In genomic region chr22:45263790-45264269, GRCh38 we compare ENCODE assay signal across 9 cellular contexts. TPM values are rescaled to one million over a fixed set of nuclear protein-coding genes. Genes with fewer than 3 reads are reported as not detected.
A peak's percentile ranks its signal among the peaks of the same experiment; 100 is the strongest.
DNase-seq lines count a peak whose midpoint lies in the region; ATAC-seq, FAIRE-seq and TF ChIP-seq lines count a peak whose summit lies in the region.
"Had no signal": no experiment of that assay in that cellular context is flagged by ENCODE, and none has a peak within 500 bp of the region (broad histone marks: within the 10 kb centered on the region; RNA-seq: fewer than 3 reads in every experiment).

No MANE protein-coding gene starts in this region.

- FAIRE-seq in A549 (lab: Jason Lieb, UNC), result no peak
- FAIRE-seq: endometrium had no signal

- no TSS peak for BruUV-seq in Panc1 (replicated peaks; lab: Mats Ljungman, UMichigan)

- H3K4me3 ChIP-seq in A549 (no peak overlapping the region), Panc1 (ENCODE audit: low read depth in 2 of 2, low read length in 2 of 2) (no peak overlapping the region), mucosa of descending colon (no peak overlapping the region), aorta (ENCODE audit: low read length in 2 of 2) (no peak overlapping the region)

- peak; percentile 60 for TF ChIP-seq CTCF in A549 (IDR thresholded peaks at IDR 0.05)
- peak; percentile 74 for TF ChIP-seq CTCF in Panc1 (IDR thresholded peaks at IDR 0.05)
- TF ChIP-seq CTCF in mucosa of descending colon (IDR thresholded peaks at IDR 0.05), result peak; percentile 24

- H3K27ac ChIP-seq in A549, result peak overlapping the region; percentile 60 to 87
- no peak overlapping the region for H3K27ac ChIP-seq in Panc1 (ENCODE audit: low read length)
- no peak overlapping the region for H3K27ac ChIP-seq in aorta (ENCODE audit: low read depth in 1 of 2, low read length in 2 of 2)

- intact Hi-C loops in Panc1 (cut with micrococcal nuclease; ENCODE audit: unreplicated experiment) (no loop called here), mucosa of descending colon (cut with DNase I, micrococcal nuclease) (no loop called here), aorta (cut with DNase I) (loop anchor here in 1 of 2 donors (5.0 kb wide), 1 partner anchor 97 kb away; no protein-coding TSS in a partner anchor)

- POLR2A ChIA-PET in A549 (lab: Yijun Ruan, JAX) (no interaction called here), Panc1 (lab: Charles Lee) (interaction anchor here (0.6 kb wide), 1 partner anchor 43 kb away, joined by 4 read pairs; no protein-coding TSS in a partner anchor)

- TF ChIP-seq RAD21 in A549 (conservative IDR thresholded peaks at IDR 0.05 in 1 of 2, IDR thresholded peaks at IDR 0.05 in 1 of 2), result peak; percentile 83 to 84

- H3K9me3 ChIP-seq in A549, result no peaks in the 10 kb centered on the region
- no peaks in the 10 kb centered on the region for H3K9me3 ChIP-seq in Panc1 (ENCODE audit: control insufficient read depth, insufficient read depth, low read depth, low read length)
- H3K9me3 ChIP-seq in mucosa of descending colon, result no peaks in the 10 kb centered on the region
- no peaks in the 10 kb centered on the region for H3K9me3 ChIP-seq in aorta (ENCODE audit: control insufficient read depth, low read length)

- TF ChIP-seq POLR2A in A549 (IDR thresholded peaks at IDR 0.05; ENCODE audit: low read length), result no peak

- H3K4me1 ChIP-seq in A549 (peaks cover 12% of the 10 kb centered on the region), Panc1 (ENCODE audit: control insufficient read depth, insufficient read depth, low read length) (peaks cover 2% of the 10 kb centered on the region; the same call in 1 of the 2 replicates), mucosa of descending colon (ENCODE audit: low read depth) (peaks cover 4% of the 10 kb centered on the region), aorta (ENCODE audit: control insufficient read depth in 1 of 2, insufficient read depth in 2 of 2, low read length in 2 of 2) (no peaks in the 10 kb centered on the region)

- CTCF ChIA-PET in A549 (lab: Yijun Ruan, JAX), result interaction anchor here (0.7 to 3.3 kb wide), 18 partner anchors 11 to 290 kb away, joined by 3 to 13 read pairs (median 4); no protein-coding TSS in a partner anchor
- CTCF ChIA-PET in Panc1 (lab: Charles Lee), result no interaction called here

- in situ Hi-C loops in Panc1 (cut with HindIII; ENCODE audit: low pct_unique_long_range_greater_than_20kb, low sequenced_read_pairs), result no loop called here

- TF ChIP-seq EP300 in A549 (IDR thresholded peaks at IDR 0.05), result no peak

- 0 out of 3 replicates have a peak overlapping the region, but pooled peaks have one; percentile 23 for H3K4me2 ChIP-seq in A549

- H3K36me3 ChIP-seq in Panc1 (ENCODE audit: control insufficient read depth, insufficient read depth, low read length) (no peaks in the 10 kb centered on the region), mucosa of descending colon (ENCODE audit: low read depth) (no peaks in the 10 kb centered on the region), aorta (ENCODE audit: control insufficient read depth in 1 of 2, insufficient read depth in 2 of 2, low read length in 1 of 2) (no peaks in the 10 kb centered on the region)

- 7% methylated on average over 9 of the region's 11 CpGs for WGBS in A549 (ENCODE audit: missing lambda C conversion rate)
- 17% methylated on average over 11 of the region's 11 CpGs for WGBS in aorta, 2 donors

- DNase-seq in A549 (ENCODE audit: low read depth in 1 of 2, low spot score in 1 of 2) (peak; percentile 80 to 81), Panc1 (ENCODE audit: low read depth, low spot score) (peak; percentile 46), epidermal melanocyte (ENCODE audit: insufficient read length, low spot score) (peak; percentile 96), mucosa of descending colon (peak in 2 of 3 donors; percentile 63 to 71), aorta (peak; percentile 85 to 87)

- H3K27me3 ChIP-seq in Panc1 (ENCODE audit: control insufficient read depth, insufficient read depth, low read length) (no peaks in the 10 kb centered on the region), aorta (ENCODE audit: control insufficient read depth in 1 of 2, insufficient read depth in 2 of 2, low read length in 1 of 2) (no peaks in the 10 kb centered on the region)

- ATAC-seq in A549, result peak; percentile 90 to 96
- peak; percentile 28 for ATAC-seq in GM18858 (IDR thresholded peaks at IDR 0.05; ENCODE audit: unreplicated experiment)
- ATAC-seq in HG03045 (IDR thresholded peaks at IDR 0.05; ENCODE audit: unreplicated experiment), result peak; percentile 41
- peak; percentile 81 for ATAC-seq in Panc1
- ATAC-seq in mucosa of descending colon, result peak; percentile 72
- peak; percentile 91 for ATAC-seq in aorta (ENCODE audit: low FRiP score)
- no peak for ATAC-seq in GM19455 (IDR thresholded peaks at IDR 0.05; ENCODE audit: unreplicated experiment)

TF ChIP-seq in A549, 52 proteins besides CTCF, POLR2A, EP300 and RAD21:
- TF ChIP-seq MYC (IDR thresholded peaks at IDR 0.05; ENCODE audit: borderline replicate concordance, low read length) (peak; percentile 93), MAX (IDR thresholded peaks at IDR 0.05) (peak; percentile 98), E2F6 (IDR thresholded peaks at IDR 0.05; ENCODE audit: borderline replicate concordance, low read depth) (peak; percentile 83), SMC3 (IDR thresholded peaks at IDR 0.05) (peak; percentile 82), CHD4 (IDR thresholded peaks at IDR 0.05; ENCODE audit: borderline replicate concordance) (no peak), USF2 (IDR thresholded peaks at IDR 0.05) (peak; percentile 46; the same call in 1 of the 2 replicates)
TF ChIP-seq in A549: peak in this region for 5.

RNA-seq across cellular contexts. Expression of gene UPK3A, which starts 20.9 kb away (rescaled TPM):
- not detected in 2 replicates for polyA plus RNA-seq in A549 (2011; rRNA removed)
- not detected in 2 replicates for polyA plus RNA-seq in A549 (2012; cell fraction: cytosol; rRNA removed)
- not detected in 2 replicates for polyA plus RNA-seq in A549 (2012; cell fraction: nucleus; rRNA removed)
- polyA plus RNA-seq in A549 (2017; fragmentation: RNase III; extraction: RNeasy Plus Mini Kit Qiagen cat#74134 plus additional on column Dnase treatment), result not detected in 3 replicates
- polyA minus RNA-seq in A549 (2011; rRNA and poly(A)+ RNA removed), result not detected in 2 replicates
- total RNA-seq in Panc1 (2021; ENCODE audit: unreplicated experiment), result not detected
- not detected for polyA plus RNA-seq in Panc1 (2012; ENCODE audit: insufficient read length)
- total RNA-seq in mucosa of descending colon, result under 1 TPM in 1 of 3 donors, not detected in 2; 0.67 TPM
- total RNA-seq in aorta, result not detected
- polyA plus RNA-seq in aorta, result not detected

RNA-seq across cellular contexts. Expression of gene KIAA0930, which starts 23.1 kb away (rescaled TPM):
- polyA plus RNA-seq in A549 (2011; rRNA removed), result 47.7 and 56.0 TPM in 2 replicates
- polyA plus RNA-seq in A549 (2012; cell fraction: cytosol; rRNA removed), result 83.9 and 94.4 TPM in 2 replicates
- 226 and 234 TPM in 2 replicates for polyA plus RNA-seq in A549 (2012; cell fraction: nucleus; rRNA removed)
- polyA plus RNA-seq in A549 (2017; fragmentation: RNase III; extraction: RNeasy Plus Mini Kit Qiagen cat#74134 plus additional on column Dnase treatment), result 51.7 to 60.0 TPM (median 58.1 TPM) in 3 replicates
- 35.3 and 44.2 TPM in 2 replicates for polyA minus RNA-seq in A549 (2011; rRNA and poly(A)+ RNA removed)
- total RNA-seq in Panc1 (2021; ENCODE audit: unreplicated experiment), result 42.5 TPM
- polyA plus RNA-seq in Panc1 (2012; ENCODE audit: insufficient read length), result 45.3 TPM
- 10 to 100 TPM; 32.7 to 62.4 (median 37.7) TPM for total RNA-seq in mucosa of descending colon
- 100 to 1,000 TPM in 1 of 2 donors, 10 to 100 TPM in 1; 46.9 to 101 TPM for total RNA-seq in aorta
- polyA plus RNA-seq in aorta, result 10 to 100 TPM; 36.6 to 83.7 TPM

RNA-seq across cellular contexts. Expression of gene FAM118A, which starts 45.9 kb away (rescaled TPM):
- 15.8 and 16.8 TPM in 2 replicates for polyA plus RNA-seq in A549 (2011; rRNA removed)
- polyA plus RNA-seq in A549 (2012; cell fraction: cytosol; rRNA removed), result 10.4 and 12.2 TPM in 2 replicates
- polyA plus RNA-seq in A549 (2012; cell fraction: nucleus; rRNA removed), result 24.0 and 27.5 TPM in 2 replicates
- 16.4 to 18.1 TPM (median 16.6 TPM) in 3 replicates for polyA plus RNA-seq in A549 (2017; fragmentation: RNase III; extraction: RNeasy Plus Mini Kit Qiagen cat#74134 plus additional on column Dnase treatment)
- 7.9 and 14.1 TPM in 2 replicates for polyA minus RNA-seq in A549 (2011; rRNA and poly(A)+ RNA removed)
- 73.2 TPM for total RNA-seq in Panc1 (2021; ENCODE audit: unreplicated experiment)
- 58.0 TPM for polyA plus RNA-seq in Panc1 (2012; ENCODE audit: insufficient read length)
- 10 to 100 TPM; 50.1 to 86.0 (median 55.1) TPM for total RNA-seq in mucosa of descending colon
- total RNA-seq in aorta, result 10 to 100 TPM; 59.2 to 66.7 TPM
- polyA plus RNA-seq in aorta, result 100 to 1,000 TPM in 1 of 2 donors, 1 to 10 TPM in 1; 8.6 to 320 TPM

Comparison
In these comparisons a context has a peak if more than half of its experiments do, and no peak if none do; other contexts are left out.
1. DNase-seq: peak in every context shown above with its lines; median percentile 96 in epidermal melanocyte; 86 in aorta; 80 in A549; 67 in mucosa of descending colon; 46 in Panc1.
2. H3K27ac ChIP-seq: peak in A549 (2 of 2); none in Panc1 (single experiment) and aorta (0 of 2).
3. CTCF ChIP-seq: peak in every context shown above with its lines; median percentile 74 in Panc1; 60 in A549; 24 in mucosa of descending colon.